ENCODE assay signal across 8 cellular contexts in the genomic region with DNA sequence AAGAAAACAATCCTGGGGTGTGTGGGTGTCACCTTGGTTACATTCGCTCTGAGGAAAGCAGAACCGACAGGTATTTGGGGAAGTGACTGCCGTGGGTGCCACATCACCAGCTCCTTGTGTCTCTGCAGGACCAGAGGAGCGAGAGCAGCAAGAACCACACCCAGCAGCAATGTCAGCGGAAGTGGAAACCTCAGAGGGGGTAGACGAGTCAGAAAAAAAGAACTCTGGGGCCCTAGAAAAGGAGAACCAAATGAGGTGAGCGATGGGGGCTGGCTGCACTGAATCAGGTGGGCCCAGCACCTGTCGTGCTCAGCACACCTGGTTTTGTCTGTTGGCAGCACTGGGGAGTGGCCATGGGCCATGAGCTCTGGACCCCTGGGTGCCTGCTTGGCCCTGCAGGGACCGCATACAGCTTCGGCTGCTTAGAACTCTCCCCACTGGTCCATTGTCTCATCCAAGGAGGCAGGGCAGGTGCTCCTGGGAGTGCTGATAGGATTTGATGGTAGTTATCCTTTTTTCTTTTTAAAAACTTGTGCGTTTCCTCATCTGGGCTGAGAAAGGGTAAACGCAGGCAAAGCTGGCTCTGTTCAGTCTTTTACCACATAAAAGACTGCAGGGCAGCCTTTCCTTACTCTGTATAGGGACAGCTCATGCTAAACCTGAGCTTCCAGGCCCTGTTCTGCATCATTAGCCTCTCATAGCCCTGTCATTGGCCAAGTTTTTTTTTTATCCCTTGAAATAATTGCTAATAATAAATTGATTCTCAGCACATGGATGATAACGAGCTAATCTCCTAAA. TPM values are rescaled to one million over a fixed set of nuclear protein-coding genes. Genes with fewer than 3 reads are reported as not detected.
DNase-seq lines count a peak whose midpoint lies in the region; ATAC-seq lines count a peak whose summit lies in the region.

No MANE protein-coding gene starts in this region.

- peak; percentile 65 for ATAC-seq in GM21737 (IDR thresholded peaks at IDR 0.05; ENCODE audit: unreplicated experiment)

- CTCF ChIA-PET in CD4-positive, alpha-beta memory T cell (lab: Charles Lee; ENCODE audit: partially characterized antibody) = interaction anchor here (0.7 to 13.3 kb wide), 22 partner anchors 9 to 119 kb away, joined by 3 to 343 read pairs (median 6); partner anchors contain the start of genes C16orf96, CDIP1, CORO7 and HMOX2
- CTCF ChIA-PET in activated naive CD4-positive, alpha-beta T cell treated with anti-CD3 and anti-CD28 coated beads, Interleukin-2, amount 10 ng/mL, durations not matched to agents 7 days and 5 days (lab: Charles Lee) = interaction anchor here (0.6 to 6.4 kb wide), 24 partner anchors 9 to 804 kb away, joined by 3 to 83 read pairs (median 6); partner anchors contain the start of genes HMOX2 and MGRN1

- H3K9me3 ChIP-seq in CD4-positive, alpha-beta memory T cell (ENCODE audit: control insufficient read depth in 1 of 2, low read length in 2 of 2) = no peaks in the 10 kb centered on the region

- H3K27ac Mint-ChIP-seq in CD4-positive, alpha-beta memory T cell = peak overlapping the region; percentile 96 to 100 (median 99)
- peak overlapping the region; percentile 95 for H3K27ac Mint-ChIP-seq in activated naive CD4-positive, alpha-beta T cell treated with anti-CD3 and anti-CD28 coated beads, Interleukin-2, amount 10 ng/mL, durations not matched to agents 7 days and 5 days

- POLR2A ChIA-PET in CD4-positive, alpha-beta memory T cell (lab: Charles Lee; ENCODE audit: partially characterized antibody) = interaction anchor here (0.6 to 11.8 kb wide), 33 partner anchors 9 to 234 kb away, joined by 3 to 247 read pairs (median 5); partner anchors contain the start of genes CDIP1, CORO7, DNAJA3 and HMOX2

- peak overlapping the region; percentile 63 to 94 (median 84) for H3K4me3 Mint-ChIP-seq in CD4-positive, alpha-beta memory T cell
- H3K4me3 Mint-ChIP-seq in activated naive CD4-positive, alpha-beta T cell treated with anti-CD3 and anti-CD28 coated beads, Interleukin-2, amount 10 ng/mL, durations not matched to agents 7 days and 5 days = peak overlapping the region; percentile 61

- H3K27me3 Mint-ChIP-seq in CD4-positive, alpha-beta memory T cell = no peaks in the 10 kb centered on the region
- no peaks in the 10 kb centered on the region for H3K27me3 Mint-ChIP-seq in activated naive CD4-positive, alpha-beta T cell treated with anti-CD3 and anti-CD28 coated beads, Interleukin-2, amount 10 ng/mL, durations not matched to agents 7 days and 5 days

- H3K27ac ChIP-seq in CD4-positive, alpha-beta memory T cell (ENCODE audit: low read depth, low read length) = peak overlapping the region; percentile 77

- H3K9me3 Mint-ChIP-seq in CD4-positive, alpha-beta memory T cell = no peaks in the 10 kb centered on the region
- H3K9me3 Mint-ChIP-seq in activated naive CD4-positive, alpha-beta T cell treated with anti-CD3 and anti-CD28 coated beads, Interleukin-2, amount 10 ng/mL, durations not matched to agents 7 days and 5 days = no peaks in the 10 kb centered on the region

- intact Hi-C loops in CD4-positive, alpha-beta memory T cell (cut with micrococcal nuclease) = loop anchor here (1.0 to 2.0 kb wide), 8 partner anchors 17 to 451 kb away; partner anchors contain the start of genes CDIP1, HMOX2 and MGRN1

- H3K36me3 Mint-ChIP-seq in CD4-positive, alpha-beta memory T cell = peaks cover 33 to 50% of the 10 kb centered on the region in 2 donors
- peaks cover 47% of the 10 kb centered on the region for H3K36me3 Mint-ChIP-seq in activated naive CD4-positive, alpha-beta T cell treated with anti-CD3 and anti-CD28 coated beads, Interleukin-2, amount 10 ng/mL, durations not matched to agents 7 days and 5 days

- H3K4me1 Mint-ChIP-seq in CD4-positive, alpha-beta memory T cell = peaks cover 42 to 78% (median 63%) of the 10 kb centered on the region in 4 donors
- H3K4me1 Mint-ChIP-seq in activated naive CD4-positive, alpha-beta T cell treated with anti-CD3 and anti-CD28 coated beads, Interleukin-2, amount 10 ng/mL, durations not matched to agents 7 days and 5 days = peaks cover 64% of the 10 kb centered on the region

- DNase-seq in CD4-positive, alpha-beta memory T cell = peak; percentile 85 to 94 (median 90)
- peak; percentile 89 for DNase-seq in SIG-M5 treated with dmso at 0.1 percent for 504 hours (lab: John Stamatoyannopoulos, UW; ENCODE audit: unreplicated experiment)
- DNase-seq in activated naive CD4-positive, alpha-beta T cell treated with anti-CD3 and anti-CD28 coated beads, Interleukin-2, amount 10 ng/mL, durations not matched to agents 7 days and 5 days = peak; percentile 89
- peak; percentile 39 to 51 for DNase-seq in stimulated activated CD4-positive, alpha-beta T cell treated with anti-CD3 and anti-CD28 coated beads, Interleukin-12 subunit alpha, Interleukin-12 subunit beta, amount 100 ng/mL, for 24 hours (ENCODE audit: low read depth in 2 of 2)
- DNase-seq in amniotic stem cell (lab: John Stamatoyannopoulos, UW) = no peak
- no peak for DNase-seq in islet precursor cell
- DNase-seq in NCI-H524 treated with DMSO at 0.1 percent for 48 hours (lab: John Stamatoyannopoulos, UW) = no peak

- H3K4me3 ChIP-seq in CD4-positive, alpha-beta memory T cell (ENCODE audit: low read length in 2 of 2) = peak overlapping the region; percentile 57 to 74

- peaks cover 37% of the 10 kb centered on the region for H3K36me3 ChIP-seq in CD4-positive, alpha-beta memory T cell (ENCODE audit: insufficient read depth, low read length)

- peaks cover 76% of the 10 kb centered on the region for H3K4me1 ChIP-seq in CD4-positive, alpha-beta memory T cell (ENCODE audit: insufficient read depth, low read length)

- no peaks in the 10 kb centered on the region for H3K27me3 ChIP-seq in CD4-positive, alpha-beta memory T cell (ENCODE audit: insufficient read depth, low read length)

RNA-seq across cellular contexts. Expression of gene HMOX2, which starts 29.4 kb away (rescaled TPM):
- total RNA-seq in CD4-positive, alpha-beta memory T cell = 10 to 100 TPM; 64.1 to 72.4 TPM
- polyA plus RNA-seq in CD4-positive, alpha-beta memory T cell = 100 to 1,000 TPM; 164 to 206 TPM

RNA-seq across cellular contexts. Expression of gene NMRAL1, which starts 31.1 kb away (rescaled TPM):
- total RNA-seq in CD4-positive, alpha-beta memory T cell = 10 to 100 TPM; 61.6 to 61.8 TPM
- 10 to 100 TPM; 55.1 to 65.7 TPM for polyA plus RNA-seq in CD4-positive, alpha-beta memory T cell

RNA-seq across cellular contexts. Expression of gene CDIP1, which starts 33.0 kb away (rescaled TPM):
- 10 to 100 TPM; 19.0 to 21.1 TPM for total RNA-seq in CD4-positive, alpha-beta memory T cell
- polyA plus RNA-seq in CD4-positive, alpha-beta memory T cell = 10 to 100 TPM; 10.2 to 15.7 TPM

RNA-seq across cellular contexts. Expression of gene C16orf96, which starts 50.6 kb away (rescaled TPM):
- under 1 TPM; 0.29 to 0.33 TPM for total RNA-seq in CD4-positive, alpha-beta memory T cell
- not detected for polyA plus RNA-seq in CD4-positive, alpha-beta memory T cell

Comparison
In these comparisons a context has a peak if more than half of its experiments do, and no peak if none do; other contexts are left out.
1. DNase-seq: peak in CD4-positive, alpha-beta memory T cell (5 of 5), SIG-M5 treated with dmso at 0.1 percent for 504 hours (single experiment), activated naive CD4-positive, alpha-beta T cell treated with anti-CD3 and anti-CD28 coated beads, Interleukin-2, amount 10 ng/mL, durations not matched to agents 7 days and 5 days (single experiment) and stimulated activated CD4-positive, alpha-beta T cell treated with anti-CD3 and anti-CD28 coated beads, Interleukin-12 subunit alpha, Interleukin-12 subunit beta, amount 100 ng/mL, for 24 hours (2 of 2); none in amniotic stem cell (single experiment), islet precursor cell (single experiment) and NCI-H524 treated with DMSO at 0.1 percent for 48 hours (single experiment).